Comparison of ENCODE assay signal across 8 cellular contexts in the genomic region with DNA sequence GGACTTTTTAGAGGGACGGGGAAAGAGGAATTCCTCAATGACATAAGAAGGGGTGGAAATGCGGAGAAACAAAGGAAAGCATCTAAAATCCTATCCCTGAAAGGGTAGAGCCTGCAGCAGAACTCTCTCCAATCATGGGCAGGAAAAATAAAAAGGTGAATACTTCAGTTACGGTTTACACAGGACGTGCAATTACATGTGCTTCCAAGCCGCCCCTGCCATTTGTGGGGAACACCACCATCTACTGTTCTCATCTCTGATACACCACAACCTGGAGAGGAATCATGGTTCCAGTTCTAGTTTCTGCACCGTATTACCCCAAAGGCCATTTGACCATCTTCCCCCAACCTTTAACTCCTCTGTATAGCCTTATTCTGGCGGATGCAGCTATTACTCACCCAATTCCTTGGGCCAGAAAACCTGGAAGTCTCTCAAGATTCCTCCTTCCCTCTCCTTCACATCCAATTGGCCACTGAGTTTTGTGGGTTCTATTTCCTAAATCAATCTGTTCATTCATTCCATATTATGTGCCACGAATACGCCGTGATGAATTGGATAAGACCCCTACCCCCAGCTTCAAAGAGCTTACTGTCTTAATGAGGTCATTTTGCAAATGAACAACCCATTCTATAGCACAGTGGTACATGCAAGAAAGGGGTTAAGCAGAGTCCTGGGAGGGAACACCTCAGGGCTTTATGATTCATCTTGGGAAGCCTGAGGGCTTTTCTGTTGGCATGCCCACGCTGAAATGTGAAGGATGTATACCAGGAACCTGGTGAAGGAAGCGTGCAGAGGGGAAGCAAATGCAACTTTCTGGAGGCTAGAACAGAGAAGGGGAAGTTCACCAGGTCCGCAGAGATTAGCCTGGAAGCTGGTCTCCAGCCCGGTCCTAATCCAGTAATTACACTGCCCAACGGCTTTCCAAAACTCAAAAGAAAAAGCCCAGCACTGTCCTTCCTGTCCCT. TPM values are rescaled to one million over a fixed set of nuclear protein-coding genes. Genes with fewer than 3 reads are reported as not detected.
DNase-seq lines count a peak whose midpoint lies in the region; ATAC-seq and TF ChIP-seq lines count a peak whose summit lies in the region.

No MANE protein-coding gene starts in this region.

- TF ChIP-seq CTCF in VCaP (conservative IDR thresholded peaks at IDR 0.05) = no peak
- no peak for TF ChIP-seq CTCF in tibial artery (IDR thresholded peaks at IDR 0.05)

- peaks cover 6% of the 10 kb centered on the region for H3K36me3 Mint-ChIP-seq in activated T-cell treated with anti-CD3 and anti-CD28 coated beads, Interleukin-2, amount 50 U/mL, for 4 hours (ENCODE audit: insufficient read depth)
- peaks cover 0 to 5% (median 0%) of the 10 kb centered on the region in 3 donors for H3K36me3 Mint-ChIP-seq in immature natural killer cell

- H3K27me3 ChIP-seq in tibial artery = no peaks in the 10 kb centered on the region

- H3K9me3 ChIP-seq in tibial artery = no peaks in the 10 kb centered on the region

- no peak for DNase-seq in activated T-cell treated with anti-CD3 and anti-CD28 coated beads, Interleukin-2, amount 50 U/mL, for 4 hours
- DNase-seq in activated T-cell treated with anti-CD3 and anti-CD28 coated beads for 4 hours (no peak), immature natural killer cell (no peak), tibial artery (no peak), activated gamma-delta T cell (lab: John Stamatoyannopoulos, UW) (no peak), 8988T (no peak), NCI-H2029 (lab: John Stamatoyannopoulos, UW) (no peak)

- peaks cover 0 to 6% (median 0%) of the 10 kb centered on the region in 4 donors for H3K4me1 ChIP-seq in tibial artery

- H3K27me3 Mint-ChIP-seq in activated T-cell treated with anti-CD3 and anti-CD28 coated beads, Interleukin-2, amount 50 U/mL, for 4 hours (ENCODE audit: low read depth) = no peaks in the 10 kb centered on the region
- H3K27me3 Mint-ChIP-seq in immature natural killer cell (ENCODE audit: low read depth in 3 of 3) = peaks cover 5 to 21% (median 16%) of the 10 kb centered on the region in 3 donors

- H3K4me3 Mint-ChIP-seq in activated T-cell treated with anti-CD3 and anti-CD28 coated beads, Interleukin-2, amount 50 U/mL, for 4 hours = peak overlapping the region; percentile 66
- peak overlapping the region; percentile 42 to 73 (median 61) for H3K4me3 Mint-ChIP-seq in immature natural killer cell

- peak overlapping the region; percentile 65 to 75 for H3K4me3 ChIP-seq in tibial artery

- peak overlapping the region; percentile 76; the same call in 1 of the 2 replicates for H3K27ac ChIP-seq in VCaP
- H3K27ac ChIP-seq in tibial artery = peak overlapping the region; percentile 80 to 92

- peak overlapping the region in 2 of 6 donors; percentile 27 to 78 for H3K27ac Mint-ChIP-seq in immature natural killer cell

- no peak for ATAC-seq in activated T-cell treated with anti-CD3 and anti-CD28 coated beads, Interleukin-2, amount 50 U/mL, for 4 hours

- H3K9me3 Mint-ChIP-seq in activated T-cell treated with anti-CD3 and anti-CD28 coated beads, Interleukin-2, amount 50 U/mL, for 4 hours = no peaks in the 10 kb centered on the region
- H3K9me3 Mint-ChIP-seq in immature natural killer cell = no peaks in the 10 kb centered on the region

- H3K36me3 ChIP-seq in tibial artery = no peaks in the 10 kb centered on the region

- intact Hi-C loops in tibial artery (cut with DNase I; ENCODE audit: low total_unique reads) = no loop called here

- peaks cover 17% of the 10 kb centered on the region for H3K4me1 Mint-ChIP-seq in activated T-cell treated with anti-CD3 and anti-CD28 coated beads, Interleukin-2, amount 50 U/mL, for 4 hours (ENCODE audit: low read depth)
- H3K4me1 Mint-ChIP-seq in immature natural killer cell = peaks cover 17 to 22% of the 10 kb centered on the region in 2 donors

RNA-seq across cellular contexts. Expression of a gene that starts 1.4 kb away (rescaled TPM):
- total RNA-seq in activated T-cell treated with anti-CD3 and anti-CD28 coated beads, Interleukin-2, amount 50 U/mL, for 4 hours = 10 to 100 TPM; 37.5 to 41.2 (median 38.3) TPM
- 10 to 100 TPM; 40.5 to 47.8 (median 41.0) TPM for polyA plus RNA-seq in immature natural killer cell
